1 cellular context compared by ENCODE assay signal in the genomic region with DNA sequence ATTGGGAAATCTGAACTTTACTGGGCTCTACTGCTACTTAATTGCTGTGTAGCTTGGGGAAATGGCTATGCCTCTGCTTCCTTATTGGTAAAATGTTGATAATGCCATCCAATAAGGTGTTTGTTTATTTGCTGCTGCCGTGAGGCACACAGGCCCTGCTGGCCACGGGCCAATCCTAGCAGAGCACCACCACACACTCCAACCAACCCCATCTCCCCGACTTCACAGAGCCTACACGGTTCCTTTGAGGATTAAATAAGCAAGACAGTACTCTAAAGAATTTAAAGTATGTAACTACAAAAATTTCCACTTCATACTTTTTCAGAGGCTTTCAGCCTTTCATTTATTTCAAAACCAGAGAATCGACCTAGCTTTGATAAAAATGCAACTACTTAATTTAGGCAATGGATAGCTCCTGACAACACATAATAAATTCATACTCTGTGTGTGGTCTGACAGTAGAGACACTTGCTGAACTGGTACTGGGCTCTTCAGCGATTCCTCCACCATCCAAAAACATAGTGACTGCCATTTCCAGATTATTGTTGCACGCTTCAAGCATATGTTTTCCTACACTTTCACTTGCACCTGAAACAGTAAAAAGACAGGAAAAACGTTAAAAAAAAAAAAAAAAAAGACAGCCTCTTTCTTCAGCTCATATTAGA.
TF ChIP-seq lines count a peak whose summit lies in the region.

No MANE protein-coding gene starts in this region.

TF ChIP-seq in GM23338, 12 proteins besides CTCF, POLR2A, EP300 and RAD21 (continued from another document):
- TF ChIP-seq, protein P1, sequence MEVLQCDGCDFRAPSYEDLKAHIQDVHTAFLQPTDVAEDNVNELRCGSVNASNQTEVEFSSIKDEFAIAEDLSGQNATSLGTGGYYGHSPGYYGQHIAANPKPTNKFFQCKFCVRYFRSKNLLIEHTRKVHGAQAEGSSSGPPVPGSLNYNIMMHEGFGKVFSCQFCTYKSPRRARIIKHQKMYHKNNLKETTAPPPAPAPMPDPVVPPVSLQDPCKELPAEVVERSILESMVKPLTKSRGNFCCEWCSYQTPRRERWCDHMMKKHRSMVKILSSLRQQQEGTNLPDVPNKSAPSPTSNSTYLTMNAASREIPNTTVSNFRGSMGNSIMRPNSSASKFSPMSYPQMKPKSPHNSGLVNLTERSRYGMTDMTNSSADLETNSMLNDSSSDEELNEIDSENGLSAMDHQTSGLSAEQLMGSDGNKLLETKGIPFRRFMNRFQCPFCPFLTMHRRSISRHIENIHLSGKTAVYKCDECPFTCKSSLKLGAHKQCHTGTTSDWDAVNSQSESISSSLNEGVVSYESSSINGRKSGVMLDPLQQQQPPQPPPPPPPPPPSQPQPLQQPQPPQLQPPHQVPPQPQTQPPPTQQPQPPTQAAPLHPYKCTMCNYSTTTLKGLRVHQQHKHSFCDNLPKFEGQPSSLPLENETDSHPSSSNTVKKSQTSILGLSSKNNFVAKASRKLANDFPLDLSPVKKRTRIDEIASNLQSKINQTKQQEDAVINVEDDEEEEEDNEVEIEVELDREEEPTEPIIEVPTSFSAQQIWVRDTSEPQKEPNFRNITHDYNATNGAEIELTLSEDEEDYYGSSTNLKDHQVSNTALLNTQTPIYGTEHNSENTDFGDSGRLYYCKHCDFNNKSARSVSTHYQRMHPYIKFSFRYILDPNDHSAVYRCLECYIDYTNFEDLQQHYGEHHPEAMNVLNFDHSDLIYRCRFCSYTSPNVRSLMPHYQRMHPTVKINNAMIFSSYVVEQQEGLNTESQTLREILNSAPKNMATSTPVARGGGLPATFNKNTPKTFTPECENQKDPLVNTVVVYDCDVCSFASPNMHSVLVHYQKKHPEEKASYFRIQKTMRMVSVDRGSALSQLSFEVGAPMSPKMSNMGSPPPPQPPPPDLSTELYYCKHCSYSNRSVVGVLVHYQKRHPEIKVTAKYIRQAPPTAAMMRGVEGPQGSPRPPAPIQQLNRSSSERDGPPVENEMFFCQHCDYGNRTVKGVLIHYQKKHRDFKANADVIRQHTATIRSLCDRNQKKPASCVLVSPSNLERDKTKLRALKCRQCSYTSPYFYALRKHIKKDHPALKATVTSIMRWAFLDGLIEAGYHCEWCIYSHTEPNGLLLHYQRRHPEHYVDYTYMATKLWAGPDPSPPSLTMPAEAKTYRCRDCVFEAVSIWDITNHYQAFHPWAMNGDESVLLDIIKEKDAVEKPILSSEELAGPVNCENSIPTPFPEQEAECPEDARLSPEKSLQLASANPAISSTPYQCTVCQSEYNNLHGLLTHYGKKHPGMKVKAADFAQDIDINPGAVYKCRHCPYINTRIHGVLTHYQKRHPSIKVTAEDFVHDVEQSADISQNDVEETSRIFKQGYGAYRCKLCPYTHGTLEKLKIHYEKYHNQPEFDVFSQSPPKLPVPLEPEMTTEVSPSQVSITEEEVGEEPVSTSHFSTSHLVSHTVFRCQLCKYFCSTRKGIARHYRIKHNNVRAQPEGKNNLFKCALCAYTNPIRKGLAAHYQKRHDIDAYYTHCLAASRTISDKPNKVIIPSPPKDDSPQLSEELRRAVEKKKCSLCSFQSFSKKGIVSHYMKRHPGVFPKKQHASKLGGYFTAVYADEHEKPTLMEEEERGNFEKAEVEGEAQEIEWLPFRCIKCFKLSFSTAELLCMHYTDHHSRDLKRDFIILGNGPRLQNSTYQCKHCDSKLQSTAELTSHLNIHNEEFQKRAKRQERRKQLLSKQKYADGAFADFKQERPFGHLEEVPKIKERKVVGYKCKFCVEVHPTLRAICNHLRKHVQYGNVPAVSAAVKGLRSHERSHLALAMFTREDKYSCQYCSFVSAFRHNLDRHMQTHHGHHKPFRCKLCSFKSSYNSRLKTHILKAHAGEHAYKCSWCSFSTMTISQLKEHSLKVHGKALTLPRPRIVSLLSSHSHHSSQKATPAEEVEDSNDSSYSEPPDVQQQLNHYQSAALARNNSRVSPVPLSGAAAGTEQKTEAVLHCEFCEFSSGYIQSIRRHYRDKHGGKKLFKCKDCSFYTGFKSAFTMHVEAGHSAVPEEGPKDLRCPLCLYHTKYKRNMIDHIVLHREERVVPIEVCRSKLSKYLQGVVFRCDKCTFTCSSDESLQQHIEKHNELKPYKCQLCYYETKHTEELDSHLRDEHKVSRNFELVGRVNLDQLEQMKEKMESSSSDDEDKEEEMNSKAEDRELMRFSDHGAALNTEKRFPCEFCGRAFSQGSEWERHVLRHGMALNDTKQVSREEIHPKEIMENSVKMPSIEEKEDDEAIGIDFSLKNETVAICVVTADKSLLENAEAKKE (CRISPR knock-in tag; IDR thresholded peaks at IDR 0.05): no peak
